Comparison of ENCODE assay signal across 10 cellular contexts in the genomic region with DNA sequence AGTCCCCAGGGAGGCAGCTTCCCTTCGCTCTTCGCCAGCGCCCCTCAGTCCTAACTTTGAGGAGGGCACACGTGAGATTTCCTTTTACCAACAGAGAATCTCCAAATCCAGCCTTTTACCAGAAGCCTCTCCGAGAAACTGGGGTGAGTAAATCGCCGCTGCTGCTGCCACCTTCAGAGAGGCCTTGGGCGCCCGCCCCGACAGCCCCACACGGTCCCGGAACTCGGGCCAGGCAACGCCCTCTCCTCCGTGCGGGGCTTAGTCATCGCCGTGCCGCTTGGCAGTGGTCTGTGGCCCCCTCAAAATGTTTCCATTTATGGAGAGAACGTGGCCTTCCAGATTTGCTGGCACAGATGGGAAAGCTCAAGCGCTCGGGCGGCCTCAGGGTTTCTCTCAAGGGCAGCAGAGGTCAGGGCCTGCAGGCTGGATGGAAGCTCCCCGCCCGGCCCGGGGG. TPM values are rescaled to one million over a fixed set of nuclear protein-coding genes. Genes with fewer than 3 reads are reported as not detected.
DNase-seq lines count a peak whose midpoint lies in the region; ATAC-seq and TF ChIP-seq lines count a peak whose summit lies in the region.
"Had no signal": no experiment of that assay in that cellular context is flagged by ENCODE, and none has a peak within 500 bp of the region (broad histone marks: within the 10 kb centered on the region; RNA-seq: fewer than 3 reads in every experiment).

No MANE protein-coding gene starts in this region.

- intact Hi-C loops in left colon (cut with DNase I, micrococcal nuclease): no loop called here

- peaks cover 33% of the 10 kb centered on the region for H3K4me1 Mint-ChIP-seq in brain

- ATAC-seq in left colon: peak; percentile 51
- ATAC-seq in GM18861 (IDR thresholded peaks at IDR 0.05; ENCODE audit: unreplicated experiment): no peak

- no peaks in the 10 kb centered on the region for H3K36me3 ChIP-seq in GM23248 (ENCODE audit: low read depth)
- H3K36me3 ChIP-seq: neutrophil had no signal

- no peak overlapping the region for H3K4me3 Mint-ChIP-seq in brain

- H3K27ac ChIP-seq in GM23248: peak overlapping the region; percentile 84
- H3K27ac ChIP-seq: neutrophil had no signal

- peaks cover 37% of the 10 kb centered on the region for H3K4me1 ChIP-seq in GM23248 (ENCODE audit: insufficient read depth)

- peak; percentile 93 for DNase-seq in GM23248
- peak; percentile 59 to 86 for DNase-seq in left colon
- DNase-seq in stimulated activated CD8-positive, alpha-beta memory T cell treated with anti-CD3 and anti-CD28 coated beads, Interleukin-4, amount 100 ng/mL, for 48 hours: peak; percentile 59
- no peak for DNase-seq in NCI-H748 treated with DMSO at 0.1 percent for 48 hours (lab: John Stamatoyannopoulos, UW)
- no peak for DNase-seq in NOMO-1 (lab: John Stamatoyannopoulos, UW; ENCODE audit: unreplicated experiment in 2 of 2)
- DNase-seq in NCI-H1048 (lab: John Stamatoyannopoulos, UW): no peak
- DNase-seq: NCI-H1105 had no signal

- H3K27me3 ChIP-seq in GM23248 (replicated peaks; ENCODE audit: insufficient read depth): no peaks in the 10 kb centered on the region

- 5 to 7% methylated on average over 25 to 26 of the region's 26 CpGs for WGBS in GM23248 (ENCODE audit: low coverage in 1 of 2, low lambda C conversion rate in 2 of 2, missing lambda C conversion rate in 2 of 2), 2 experiments

- in situ Hi-C loops in GM23248 (cut with MboI): no loop called here

- no peaks in the 10 kb centered on the region for H3K9me2 ChIP-seq in GM23248 (ENCODE audit: insufficient read depth)

- H3K79me2 ChIP-seq in GM23248 (ENCODE audit: insufficient read depth): no peaks in the 10 kb centered on the region

- no peak for TF ChIP-seq CTCF in brain (conservative IDR thresholded peaks at IDR 0.05)

- no peaks in the 10 kb centered on the region for H3K36me3 Mint-ChIP-seq in brain

- peaks cover 5 to 29% (median 14%) of the 10 kb centered on the region in 5 experiments for H3K9me3 Mint-ChIP-seq in brain

- peak overlapping the region; percentile 28 for H2AFZ ChIP-seq in GM23248

- peak overlapping the region in 4 of 5 experiments; percentile 62 to 89 (median 78) for H3K27ac Mint-ChIP-seq in brain

- no peaks in the 10 kb centered on the region for H4K20me1 ChIP-seq in GM23248 (ENCODE audit: insufficient read depth)

- H3F3A ChIP-seq in GM23248 (ENCODE audit: insufficient read depth): peaks cover 43% of the 10 kb centered on the region

- H3K9me3 ChIP-seq in GM23248 (ENCODE audit: low read depth): no peaks in the 10 kb centered on the region
- H3K9me3 ChIP-seq: neutrophil had no signal

- H3K4me3 ChIP-seq in GM23248: peak overlapping the region; percentile 32; the same call in 1 of the 2 replicates

- peak overlapping the region; percentile 80 for H3K9ac ChIP-seq in GM23248

- peak overlapping the region; percentile 46 for H3K4me2 ChIP-seq in GM23248 (ENCODE audit: unreplicated experiment)

- peaks cover 7% of the 10 kb centered on the region for H3K27me3 Mint-ChIP-seq in brain

RNA-seq across cellular contexts. Expression of a gene that starts 41.4 kb away (rescaled TPM):
- 1,939 and 2,103 TPM in 2 replicates for total RNA-seq in GM23248 (2014; rRNA removed; shearing (Covaris generic))
- polyA plus RNA-seq in GM23248 (2016; fragmentation: Nextera tagmentation; extraction: Ambion mirVana) (650 and 676 TPM in 2 replicates), brain (ENCODE audit: insufficient read depth, low read depth, low replicate concordance) (21.4 TPM)
- 100 to 1,000 TPM in 1 of 2 donors, 10 to 100 TPM in 1; 65.5 to 193 TPM for total RNA-seq in left colon

Comparison
In these comparisons a context has a peak if more than half of its experiments do, and no peak if none do; other contexts are left out.
1. DNase-seq: peak in GM23248 (single experiment), left colon (2 of 2) and stimulated activated CD8-positive, alpha-beta memory T cell treated with anti-CD3 and anti-CD28 coated beads, Interleukin-4, amount 100 ng/mL, for 48 hours (single experiment); none in NCI-H748 treated with DMSO at 0.1 percent for 48 hours (single experiment), NOMO-1 (0 of 2) and NCI-H1048 (single experiment).